In genomic region chrX:86210772-86211171, GRCh38 we compare ENCODE assay signal across 27 cellular contexts.
"Had no signal": no experiment of that assay in that cellular context is flagged by ENCODE, and none has a peak within 500 bp of the region (broad histone marks: within the 10 kb centered on the region; RNA-seq: fewer than 3 reads in every experiment).

No MANE protein-coding gene starts in this region.

- H3K9me3 Mint-ChIP-seq: effector memory CD8-positive, alpha-beta T cell; endodermal cell had no signal

- H3K4me1 Mint-ChIP-seq: endodermal cell; naive B cell; naive thymus-derived CD8-positive, alpha-beta T cell had no signal

- H3K36me3 Mint-ChIP-seq: naive B cell; naive thymus-derived CD8-positive, alpha-beta T cell had no signal

- H3K4me1 ChIP-seq: colonic mucosa, esophagus squamous epithelium, gastrocnemius medialis, heart right ventricle, left lung, lower lobe of right lung had no signal

- H3K4me3 ChIP-seq: colonic mucosa, esophagus squamous epithelium, gastrocnemius medialis, heart right ventricle, left lung, lower lobe of right lung, mucosa of descending colon had no signal

- FAIRE-seq: endometrium, islet of Langerhans, keratinocyte had no signal

- H3K9me3 ChIP-seq: colonic mucosa, esophagus squamous epithelium, gastrocnemius medialis, heart right ventricle, left lung, lower lobe of right lung, mucosa of descending colon had no signal

- H3K27ac Mint-ChIP-seq: dendritic cell treated with granulocyte-macrophage colony-stimulating factor and Interleukin-4, amounts not matched to agents 40 ng/mL and 50 ng/mL, for 4 days; effector memory CD8-positive, alpha-beta T cell; endodermal cell; naive B cell; naive thymus-derived CD8-positive, alpha-beta T cell had no signal

- H3K27ac ChIP-seq: colonic mucosa, epithelial cell of prostate, esophagus squamous epithelium, gastrocnemius medialis, heart right ventricle, left lung, lower lobe of right lung had no signal

- H3K36me3 ChIP-seq: colonic mucosa, esophagus squamous epithelium, gastrocnemius medialis, heart right ventricle, left lung, lower lobe of right lung had no signal

- DNase-seq: colonic mucosa; cortex of kidney; effector CD8-positive, alpha-beta T cell; effector memory CD8-positive, alpha-beta T cell; endodermal cell; erythroblast; esophagus squamous epithelium; foreskin fibroblast; foreskin melanocyte; gastrocnemius medialis; glutamatergic neuron; head of caudate nucleus; heart right ventricle; hippocampal formation; left cardiac atrium; left lung; left ventricle myocardium superior; lower lobe of right lung; mesendoderm; mucosa of descending colon; naive B cell; naive thymus-derived CD8-positive, alpha-beta T cell had no signal

- H3K27me3 ChIP-seq: colonic mucosa, esophagus squamous epithelium, gastrocnemius medialis, left lung had no signal

- H3K27me3 Mint-ChIP-seq: dendritic cell treated with granulocyte-macrophage colony-stimulating factor and Interleukin-4, amounts not matched to agents 40 ng/mL and 50 ng/mL, for 4 days; effector memory CD8-positive, alpha-beta T cell; naive B cell; naive thymus-derived CD8-positive, alpha-beta T cell had no signal

- H3K4me3 Mint-ChIP-seq: dendritic cell treated with granulocyte-macrophage colony-stimulating factor and Interleukin-4, amounts not matched to agents 40 ng/mL and 50 ng/mL, for 4 days; effector memory CD8-positive, alpha-beta T cell; endodermal cell; naive B cell; naive thymus-derived CD8-positive, alpha-beta T cell had no signal
